19 cellular contexts compared by ENCODE assay signal in genomic region chr16:9148376-9149015, GRCh38.
"Had no signal": no experiment of that assay in that cellular context is flagged by ENCODE, and none has a peak within 500 bp of the region (broad histone marks: within the 10 kb centered on the region; RNA-seq: fewer than 3 reads in every experiment).

No MANE protein-coding gene starts in this region.

- H3K27me3 Mint-ChIP-seq: activated T-helper 17 cell treated with anti-CD3 and anti-CD28 coated beads, Interleukin-2, amount 50 U/mL, for 72 hours had no signal

- H3K4me1 Mint-ChIP-seq: activated naive CD8-positive, alpha-beta T cell treated with anti-CD3 and anti-CD28 coated beads, Interleukin-2, amount 10 ng/mL, durations not matched to agents 7 days and 5 days; activated T-helper 17 cell treated with anti-CD3 and anti-CD28 coated beads, Interleukin-2, amount 50 U/mL, for 72 hours; stimulated activated effector memory CD8-positive, alpha-beta T cell treated with anti-CD3 and anti-CD28 coated beads, Interleukin-12 subunit alpha, Interleukin-12 subunit beta, amount 100 ng/mL, for 72 hours had no signal

- DNase-seq: activated CD4-positive, alpha-beta memory T cell treated with anti-CD3 and anti-CD28 coated beads for 36 hours; activated CD4-positive, alpha-beta T cell treated with anti-CD3 and anti-CD28 coated beads for 4 hours; activated naive CD4-positive, alpha-beta T cell; activated naive CD8-positive, alpha-beta T cell treated with anti-CD3 and anti-CD28 coated beads, Interleukin-2, amount 10 ng/mL, durations not matched to agents 7 days and 5 days; activated T-cell treated with anti-CD3 and anti-CD28 coated beads for 4 hours; amygdala; body of pancreas; caudate nucleus; dorsolateral prefrontal cortex; foreskin keratinocyte; mesenchymal stem cell; nucleus accumbens; sigmoid colon; stimulated activated CD4-positive, alpha-beta T cell treated with anti-CD3 and anti-CD28 coated beads, Interleukin-4, amount 100 ng/mL, for 24 hours; upper lobe of left lung had no signal

- H3K27me3 ChIP-seq: body of pancreas, dorsolateral prefrontal cortex, foreskin keratinocyte, sigmoid colon, upper lobe of left lung had no signal

- H3K36me3 ChIP-seq: sigmoid colon, thoracic aorta, upper lobe of left lung had no signal

- H3K36me3 Mint-ChIP-seq: activated CD4-positive, alpha-beta memory T cell treated with anti-CD3 and anti-CD28 coated beads for 36 hours; stimulated activated effector memory CD8-positive, alpha-beta T cell treated with anti-CD3 and anti-CD28 coated beads, Interleukin-12 subunit alpha, Interleukin-12 subunit beta, amount 100 ng/mL, for 72 hours had no signal

- H3K9me3 Mint-ChIP-seq: activated CD4-positive, alpha-beta memory T cell treated with anti-CD3 and anti-CD28 coated beads for 36 hours; activated T-helper 17 cell treated with anti-CD3 and anti-CD28 coated beads, Interleukin-2, amount 50 U/mL, for 72 hours; stimulated activated effector memory CD8-positive, alpha-beta T cell treated with anti-CD3 and anti-CD28 coated beads, Interleukin-12 subunit alpha, Interleukin-12 subunit beta, amount 100 ng/mL, for 72 hours had no signal

- ATAC-seq: activated T-helper 17 cell treated with anti-CD3 and anti-CD28 coated beads, Interleukin-2, amount 50 U/mL, for 72 hours; body of pancreas; foreskin keratinocyte; naive thymus-derived CD8-positive, alpha-beta T cell; stimulated activated effector memory CD8-positive, alpha-beta T cell treated with anti-CD3 and anti-CD28 coated beads, Interleukin-12 subunit alpha, Interleukin-12 subunit beta, amount 100 ng/mL, for 72 hours had no signal

- H3K4me3 ChIP-seq: body of pancreas, dorsolateral prefrontal cortex, sigmoid colon, thoracic aorta, upper lobe of left lung had no signal

- H3K27ac Mint-ChIP-seq: activated CD4-positive, alpha-beta memory T cell treated with anti-CD3 and anti-CD28 coated beads for 36 hours; activated naive CD8-positive, alpha-beta T cell treated with anti-CD3 and anti-CD28 coated beads, Interleukin-2, amount 10 ng/mL, durations not matched to agents 7 days and 5 days; activated T-helper 17 cell treated with anti-CD3 and anti-CD28 coated beads, Interleukin-2, amount 50 U/mL, for 72 hours; stimulated activated effector memory CD8-positive, alpha-beta T cell treated with anti-CD3 and anti-CD28 coated beads, Interleukin-12 subunit alpha, Interleukin-12 subunit beta, amount 100 ng/mL, for 72 hours had no signal

- H3K4me3 Mint-ChIP-seq: activated CD4-positive, alpha-beta memory T cell treated with anti-CD3 and anti-CD28 coated beads for 36 hours; activated naive CD8-positive, alpha-beta T cell treated with anti-CD3 and anti-CD28 coated beads, Interleukin-2, amount 10 ng/mL, durations not matched to agents 7 days and 5 days; activated T-helper 17 cell treated with anti-CD3 and anti-CD28 coated beads, Interleukin-2, amount 50 U/mL, for 72 hours; naive thymus-derived CD8-positive, alpha-beta T cell; stimulated activated effector memory CD8-positive, alpha-beta T cell treated with anti-CD3 and anti-CD28 coated beads, Interleukin-12 subunit alpha, Interleukin-12 subunit beta, amount 100 ng/mL, for 72 hours had no signal
